ENCODE assay signal across 10 cellular contexts in the genomic region with DNA sequence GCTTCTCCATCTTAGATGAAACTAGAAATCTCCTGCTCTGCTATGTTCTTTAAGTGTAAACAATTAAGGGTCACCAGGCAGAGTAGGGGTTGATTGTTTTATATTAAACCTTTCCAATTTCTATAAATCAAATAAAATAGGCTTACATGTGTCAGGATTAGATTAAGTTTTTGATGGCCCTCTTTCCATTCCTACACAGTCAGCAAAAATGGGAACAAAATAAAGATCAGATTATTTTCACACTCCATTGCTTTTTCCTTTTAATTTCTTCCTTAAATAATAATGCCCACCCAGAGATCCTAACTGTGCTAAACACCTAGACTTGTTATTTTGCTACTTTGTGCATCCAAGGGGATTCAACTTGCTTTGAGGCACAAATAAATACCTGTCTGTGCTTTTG.
"Had no signal": no experiment of that assay in that cellular context is flagged by ENCODE, and none has a peak within 500 bp of the region (broad histone marks: within the 10 kb centered on the region; RNA-seq: fewer than 3 reads in every experiment).

No MANE protein-coding gene starts in this region.

- H3K27ac ChIP-seq: GM23248, HL-60, KMS-11 had no signal

- H3K36me3 ChIP-seq: HAP-1 had no signal

- H3K4me3 ChIP-seq: GM23248, HAP-1 had no signal

- H3K9ac ChIP-seq: GM23248, KMS-11 had no signal

- H3K4me2 ChIP-seq: KMS-11 had no signal

- H2AFZ ChIP-seq: GM23248 had no signal

- H3K4me1 ChIP-seq: HAP-1 had no signal

- DNase-seq: GM23248, GOT3, H7, HFFc6, Karpas-422, KBM-7 had no signal

- ATAC-seq: HCT116 had no signal
